Comparison of ENCODE assay signal across 10 cellular contexts in the genomic region with DNA sequence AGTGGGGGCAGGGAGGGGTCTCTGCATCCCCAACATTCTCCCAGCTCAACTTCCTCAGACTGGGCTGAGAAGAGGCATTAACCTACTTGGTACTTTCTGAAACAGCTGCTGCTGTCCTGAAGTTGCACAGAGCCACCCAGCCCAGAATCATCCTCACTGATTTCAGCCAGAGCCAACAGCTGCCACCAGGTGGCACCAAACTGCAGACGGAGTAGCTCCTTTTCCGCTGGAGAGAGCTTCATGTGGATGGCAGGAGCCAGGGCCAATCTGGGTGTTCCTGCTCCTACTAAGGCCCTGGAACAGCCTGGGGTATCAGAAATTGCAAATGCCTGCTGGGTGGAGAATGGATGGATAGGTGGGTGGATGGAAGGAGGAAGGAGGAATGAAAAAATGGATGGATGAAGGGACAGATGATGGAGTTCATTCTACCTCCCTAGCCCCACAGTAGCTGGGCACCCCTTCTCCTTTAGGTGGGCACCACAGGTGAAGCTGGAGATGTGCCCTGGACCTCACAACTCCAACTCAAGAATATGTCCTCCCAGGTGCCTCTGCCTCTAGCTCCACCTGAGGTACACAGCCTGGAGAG. TPM values are rescaled to one million over a fixed set of nuclear protein-coding genes. Genes with fewer than 3 reads are reported as not detected.
DNase-seq lines count a peak whose midpoint lies in the region; ATAC-seq, FAIRE-seq and TF ChIP-seq lines count a peak whose summit lies in the region.
"Had no signal": no experiment of that assay in that cellular context is flagged by ENCODE, and none has a peak within 500 bp of the region (broad histone marks: within the 10 kb centered on the region; RNA-seq: fewer than 3 reads in every experiment).

No MANE protein-coding gene starts in this region.

- ATAC-seq in activated T-helper 17 cell treated with anti-CD3 and anti-CD28 coated beads, Interleukin-2, amount 50 U/mL, for 72 hours (replicated peaks): peak; percentile 74

- no peak overlapping the region for H3K27ac ChIP-seq in thyroid gland
- H3K27ac ChIP-seq: BLaER1 treated with 17β-estradiol and CSF1 and Interleukin-3, amounts not matched to agents 10 nM and 100 nM had no signal

- H3K27me3 ChIP-seq in thyroid gland: no peaks in the 10 kb centered on the region
- H3K27me3 ChIP-seq: BLaER1 treated with 17β-estradiol and CSF1 and Interleukin-3, amounts not matched to agents 10 nM and 100 nM had no signal

- FAIRE-seq in HTR-8/SVneo (lab: Jason Lieb, UNC): peak; percentile 55

- TF ChIP-seq CTCF in foreskin fibroblast (IDR thresholded peaks at IDR 0.05; ENCODE audit: low read depth, low read length) (peak; percentile 99), osteocyte (IDR thresholded peaks at IDR 0.05) (peak; percentile 91), thyroid gland (IDR thresholded peaks at IDR 0.05) (peak; percentile 41 to 89 (median 78))

- H3K9me3 ChIP-seq in thyroid gland: no peaks in the 10 kb centered on the region
- H3K9me3 ChIP-seq: BLaER1 treated with 17β-estradiol and CSF1 and Interleukin-3, amounts not matched to agents 10 nM and 100 nM had no signal

- no peaks in the 10 kb centered on the region for H3K9me3 Mint-ChIP-seq in activated T-helper 17 cell treated with anti-CD3 and anti-CD28 coated beads, Interleukin-2, amount 50 U/mL, for 72 hours
- no peaks in the 10 kb centered on the region for H3K9me3 Mint-ChIP-seq in osteocyte (ENCODE audit: unreplicated experiment)

- WGBS in thyroid gland, 2 donors: 8 to 11% methylated on average over 2 of the region's 2 CpGs

- intact Hi-C loops in thyroid gland (cut with DNase I): loop anchor here (5.0 kb wide), 1 partner anchor 100 kb away; no protein-coding TSS in a partner anchor

- no peak for TF ChIP-seq POLR2A in thyroid gland (IDR thresholded peaks at IDR 0.05)

- H3K4me1 Mint-ChIP-seq in activated T-helper 17 cell treated with anti-CD3 and anti-CD28 coated beads, Interleukin-2, amount 50 U/mL, for 72 hours: peaks cover 4% of the 10 kb centered on the region
- no peaks in the 10 kb centered on the region for H3K4me1 Mint-ChIP-seq in osteocyte (ENCODE audit: unreplicated experiment)

- no peaks in the 10 kb centered on the region for H3K36me3 Mint-ChIP-seq in activated T-helper 17 cell treated with anti-CD3 and anti-CD28 coated beads, Interleukin-2, amount 50 U/mL, for 72 hours (ENCODE audit: low read depth)
- H3K36me3 Mint-ChIP-seq in osteocyte (ENCODE audit: unreplicated experiment): no peaks in the 10 kb centered on the region

- no peak overlapping the region for H3K4me3 Mint-ChIP-seq in activated T-helper 17 cell treated with anti-CD3 and anti-CD28 coated beads, Interleukin-2, amount 50 U/mL, for 72 hours
- no peak overlapping the region for H3K4me3 Mint-ChIP-seq in osteocyte (ENCODE audit: unreplicated experiment)

- H3K4me3 ChIP-seq in foreskin fibroblast (ENCODE audit: low read depth in 1 of 2, low read length in 2 of 2) (no peak overlapping the region), thyroid gland (replicated peaks in 1 of 3) (no peak overlapping the region)
- H3K4me3 ChIP-seq: BLaER1 treated with 17β-estradiol and CSF1 and Interleukin-3, amounts not matched to agents 10 nM and 100 nM had no signal

- peaks cover 43% of the 10 kb centered on the region for H3K27me3 Mint-ChIP-seq in activated T-helper 17 cell treated with anti-CD3 and anti-CD28 coated beads, Interleukin-2, amount 50 U/mL, for 72 hours
- peaks cover 70% of the 10 kb centered on the region for H3K27me3 Mint-ChIP-seq in osteocyte (ENCODE audit: unreplicated experiment)

- no peaks in the 10 kb centered on the region for H3K4me1 ChIP-seq in thyroid gland
- H3K4me1 ChIP-seq: BLaER1 treated with 17β-estradiol and CSF1 and Interleukin-3, amounts not matched to agents 10 nM and 100 nM had no signal

- H3K27ac Mint-ChIP-seq in activated T-helper 17 cell treated with anti-CD3 and anti-CD28 coated beads, Interleukin-2, amount 50 U/mL, for 72 hours: no peak overlapping the region
- H3K27ac Mint-ChIP-seq in osteocyte (ENCODE audit: unreplicated experiment): no peak overlapping the region

- DNase-seq in NCI-H187 (lab: John Stamatoyannopoulos, UW) (peak; percentile 2 to 10), NCI-H187 treated with DMSO at 0.1 percent for 48 hours (lab: John Stamatoyannopoulos, UW) (no peak), HTR-8/SVneo (ENCODE audit: insufficient read length, low spot score) (peak; percentile 82), RPMI7951 (ENCODE audit: low read depth) (peak; percentile 55), foreskin fibroblast (peak; percentile 60 to 89), osteocyte (ENCODE audit: extremely low spot score, unreplicated experiment) (peak; percentile 92), thyroid gland (peak; percentile 75 to 88)

- H3K36me3 ChIP-seq in thyroid gland: no peaks in the 10 kb centered on the region
- H3K36me3 ChIP-seq: BLaER1 treated with 17β-estradiol and CSF1 and Interleukin-3, amounts not matched to agents 10 nM and 100 nM had no signal

RNA-seq across cellular contexts. Expression of a gene that starts 11.8 kb away (rescaled TPM):
- total RNA-seq in RPMI7951 (2014; rRNA removed; shearing (Covaris generic)): not detected in 2 replicates
- total RNA-seq in activated T-helper 17 cell treated with anti-CD3 and anti-CD28 coated beads, Interleukin-2, amount 50 U/mL, for 72 hours: not detected
- total RNA-seq in osteocyte (not detected in 2 replicates), thyroid gland (not detected)
- total RNA-seq: skeletal muscle tissue had no signal
